In the genomic region with DNA sequence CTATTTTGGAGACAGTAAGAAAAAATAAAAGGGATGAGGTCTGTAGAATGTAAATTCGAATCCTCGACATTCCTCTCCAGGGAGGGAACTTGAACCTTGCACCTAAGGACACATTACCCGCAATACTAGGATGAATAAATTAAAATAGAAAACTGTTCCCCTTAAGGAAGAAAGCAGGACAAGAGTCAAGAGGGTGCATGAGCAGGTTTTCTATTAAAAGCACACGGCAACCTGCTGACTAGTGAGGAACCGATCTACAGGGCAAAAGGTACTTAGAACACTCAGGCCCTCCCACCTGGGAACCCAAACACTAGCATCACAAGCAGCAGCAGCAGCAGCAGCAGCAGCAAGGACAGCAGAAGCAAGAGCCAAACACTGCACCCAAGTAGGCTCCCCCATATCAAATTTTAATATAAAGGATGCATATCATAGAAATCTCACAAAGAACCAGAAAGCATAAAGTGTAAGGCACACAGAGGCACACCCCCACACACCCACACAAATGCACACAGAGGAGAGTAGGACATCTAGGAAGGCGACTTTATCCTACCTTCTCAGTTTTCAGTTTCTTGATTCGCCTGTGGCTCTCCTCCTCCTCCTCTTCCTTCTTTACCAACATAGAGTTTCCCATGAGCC, we compare ENCODE assay signal across 9 cellular contexts. TPM values are rescaled to one million over a fixed set of nuclear protein-coding genes. Genes with fewer than 3 reads are reported as not detected.
DNase-seq lines count a peak whose midpoint lies in the region; ATAC-seq, FAIRE-seq and TF ChIP-seq lines count a peak whose summit lies in the region.
"Had no signal": no experiment of that assay in that cellular context is flagged by ENCODE, and none has a peak within 500 bp of the region (broad histone marks: within the 10 kb centered on the region; RNA-seq: fewer than 3 reads in every experiment).

No MANE protein-coding gene starts in this region.

- no peak for FAIRE-seq in small intestine (lab: Jason Lieb, UNC)

- 17% methylated on average over 7 of the region's 7 CpGs for WGBS in hepatocyte (ENCODE audit: low lambda C conversion rate, missing lambda C conversion rate)
- WGBS in small intestine, 3 donors: 5 to 22% (median 8%) methylated on average over 7 of the region's 7 CpGs

- peaks cover 17% of the 10 kb centered on the region for H3K27me3 Mint-ChIP-seq in activated T-helper 17 cell treated with anti-CD3 and anti-CD28 coated beads, Interleukin-2, amount 50 U/mL, for 72 hours

- peaks cover 6% of the 10 kb centered on the region for H3K4me1 Mint-ChIP-seq in activated T-helper 17 cell treated with anti-CD3 and anti-CD28 coated beads, Interleukin-2, amount 50 U/mL, for 72 hours

- H3K4me2 ChIP-seq in hepatocyte: peak overlapping the region; percentile 78

- peak overlapping the region; percentile 91 for H3K27ac ChIP-seq in RWPE1
- peak overlapping the region; percentile 91 for H3K27ac ChIP-seq in hepatocyte
- peak overlapping the region; percentile 94 to 96 for H3K27ac ChIP-seq in small intestine (ENCODE audit: low read depth in 1 of 2, low read length in 1 of 2)

- no peak overlapping the region for H2AFZ ChIP-seq in hepatocyte

- H3K36me3 ChIP-seq in hepatocyte (replicated peaks; ENCODE audit: insufficient read depth, low read depth) (no peaks in the 10 kb centered on the region), small intestine (ENCODE audit: control insufficient read depth in 2 of 2, insufficient read depth in 2 of 2, low read length in 2 of 2) (no peaks in the 10 kb centered on the region)

- TF ChIP-seq CTCF in RWPE1 (conservative IDR thresholded peaks at IDR 0.05; ENCODE audit: low read depth) (no peak), hepatocyte (IDR thresholded peaks at IDR 0.05; ENCODE audit: poor library complexity) (no peak)

- H3K79me2 ChIP-seq in hepatocyte: peaks cover 70% of the 10 kb centered on the region

- H3K36me3 Mint-ChIP-seq in activated T-helper 17 cell treated with anti-CD3 and anti-CD28 coated beads, Interleukin-2, amount 50 U/mL, for 72 hours (ENCODE audit: low read depth): no peaks in the 10 kb centered on the region

- peaks cover 3% of the 10 kb centered on the region for H3K9me3 Mint-ChIP-seq in activated T-helper 17 cell treated with anti-CD3 and anti-CD28 coated beads, Interleukin-2, amount 50 U/mL, for 72 hours
- H3K9me3 Mint-ChIP-seq: activated T-cell treated with anti-CD3 and anti-CD28 coated beads, Interleukin-2, amount 50 U/mL, for 4 hours had no signal

- ATAC-seq in GM21717 (IDR thresholded peaks at IDR 0.05; ENCODE audit: unreplicated experiment) (peak; percentile 20), GM18858 (IDR thresholded peaks at IDR 0.05; ENCODE audit: unreplicated experiment) (no peak)
- no peak for ATAC-seq in activated T-helper 17 cell treated with anti-CD3 and anti-CD28 coated beads, Interleukin-2, amount 50 U/mL, for 72 hours (replicated peaks)
- ATAC-seq: activated T-cell treated with anti-CD3 and anti-CD28 coated beads, Interleukin-2, amount 50 U/mL, for 4 hours had no signal

- H3K4me3 ChIP-seq in hepatocyte (peak overlapping the region; percentile 65), small intestine (ENCODE audit: low read depth in 1 of 2, low read length in 2 of 2) (peak overlapping the region; percentile 51 to 81)

- peaks cover 33% of the 10 kb centered on the region for H3K4me1 ChIP-seq in hepatocyte (ENCODE audit: insufficient read depth)
- H3K4me1 ChIP-seq in small intestine (ENCODE audit: control insufficient read depth in 2 of 2, insufficient read depth in 1 of 2, low read depth in 1 of 2, low read length in 1 of 2): peaks cover 4 to 8% of the 10 kb centered on the region in 2 donors

- POLR2A ChIA-PET in RWPE1 (lab: Yijun Ruan, JAX; ENCODE audit: low non-redundant PET): no interaction called here

- no peaks in the 10 kb centered on the region for H3K9me2 ChIP-seq in hepatocyte (replicated peaks; ENCODE audit: insufficient read depth)

- H3K27me3 ChIP-seq in hepatocyte: no peaks in the 10 kb centered on the region
- no peaks in the 10 kb centered on the region for H3K27me3 ChIP-seq in small intestine (ENCODE audit: control insufficient read depth in 2 of 2, insufficient read depth in 2 of 2, low read length in 2 of 2)

- no peaks in the 10 kb centered on the region for H3K9me3 ChIP-seq in hepatocyte (ENCODE audit: low read depth)
- no peaks in the 10 kb centered on the region for H3K9me3 ChIP-seq in small intestine (ENCODE audit: control insufficient read depth, low read depth)

- no peak overlapping the region for H3K27ac Mint-ChIP-seq in activated T-helper 17 cell treated with anti-CD3 and anti-CD28 coated beads, Interleukin-2, amount 50 U/mL, for 72 hours

- no peaks in the 10 kb centered on the region for H4K20me1 ChIP-seq in hepatocyte (ENCODE audit: insufficient read depth, poor library complexity, severe bottlenecking)

- H3K4me3 Mint-ChIP-seq in activated T-helper 17 cell treated with anti-CD3 and anti-CD28 coated beads, Interleukin-2, amount 50 U/mL, for 72 hours: no peak overlapping the region
- H3K4me3 Mint-ChIP-seq: activated T-cell treated with anti-CD3 and anti-CD28 coated beads, Interleukin-2, amount 50 U/mL, for 4 hours had no signal

- DNase-seq in RWPE1 (ENCODE audit: low spot score): no peak
- peak; percentile 54 for DNase-seq in hepatocyte (ENCODE audit: low spot score)
- DNase-seq in small intestine: peak; percentile 80
- DNase-seq in NCI-H1436 (lab: John Stamatoyannopoulos, UW): no peak
- DNase-seq in NCI-H2029 treated with DMSO at 0.1 percent for 48 hours (lab: John Stamatoyannopoulos, UW): no peak
- DNase-seq: activated T-cell treated with anti-CD3 and anti-CD28 coated beads, Interleukin-2, amount 50 U/mL, for 4 hours had no signal

- CTCF ChIA-PET in RWPE1 (lab: Yijun Ruan, JAX): no interaction called here

RNA-seq across cellular contexts. Expression of gene ZNF608, which starts 2.8 kb away (rescaled TPM):
- total RNA-seq in hepatocyte: 28.5 and 30.0 TPM in 2 replicates
- polyA plus RNA-seq in hepatocyte: 12.4 and 19.8 TPM in 2 replicates
- 10 to 100 TPM in 2 of 3 donors, 1 to 10 TPM in 1; 5.7 to 13.7 (median 11.6) TPM for polyA plus RNA-seq in small intestine
- total RNA-seq in activated T-helper 17 cell treated with anti-CD3 and anti-CD28 coated beads, Interleukin-2, amount 50 U/mL, for 72 hours: not detected

Comparison
In these comparisons a context has a peak if more than half of its experiments do, and no peak if none do; other contexts are left out.
1. DNase-seq: peak in hepatocyte (single experiment) and small intestine (single experiment); none in RWPE1 (single experiment), NCI-H1436 (single experiment) and NCI-H2029 treated with DMSO at 0.1 percent for 48 hours (single experiment).
2. RNA of gene ZNF608, which starts 2.8 kb away (total RNA-seq): 28.5 to 30.0 TPM in hepatocyte; not detected in activated T-helper 17 cell treated with anti-CD3 and anti-CD28 coated beads, Interleukin-2, amount 50 U/mL, for 72 hours; every median in the first group is over 10 times any median in the second.
3. Peak in every context shown above with its lines, with median percentiles within 50 percentile points of each other: H3K27ac ChIP-seq.